ENCODE assay signal across 8 cellular contexts in genomic region chr13:82758056-82758455, GRCh38.
DNase-seq lines count a peak whose midpoint lies in the region; ATAC-seq and TF ChIP-seq lines count a peak whose summit lies in the region.

No MANE protein-coding gene starts in this region.

- H3K9me3 Mint-ChIP-seq in activated CD4-positive, alpha-beta T cell treated with anti-CD3 and anti-CD28 coated beads for 36 hours (ENCODE audit: low read depth): peaks cover 10% of the 10 kb centered on the region

- WGBS in suprapubic skin: 80% methylated on average over 1 of the region's 1 CpG

- DNase-seq in HEK293T (ENCODE audit: extremely low spot score): peak; percentile 61
- peak; percentile 64 to 75 for DNase-seq in SJSA1 (ENCODE audit: low read depth in 1 of 2, low spot score in 2 of 2)
- peak; percentile 71 for DNase-seq in iPS DF 4.7 (ENCODE audit: extremely low read depth, low spot score)
- no peak for DNase-seq in suprapubic skin (ENCODE audit: low spot score in 2 of 2)
- no peak for DNase-seq in activated T-cell treated with anti-CD3 and anti-CD28 coated beads for 4 hours
- no peak for DNase-seq in activated CD4-positive, alpha-beta T cell treated with anti-CD3 and anti-CD28 coated beads for 36 hours

- CTCF ChIA-PET in HEK293T (lab: Yijun Ruan, JAX): interaction anchor here (0.7 kb wide), 1 partner anchor 14 kb away, joined by 3 read pairs; no protein-coding TSS in a partner anchor
- CTCF ChIA-PET in activated CD4-positive, alpha-beta T cell treated with anti-CD3 and anti-CD28 coated beads for 36 hours (lab: Charles Lee): no interaction called here

- no peaks in the 10 kb centered on the region for H3K27me3 Mint-ChIP-seq in activated CD4-positive, alpha-beta T cell treated with anti-CD3 and anti-CD28 coated beads for 36 hours

- H3K4me3 Mint-ChIP-seq in activated CD4-positive, alpha-beta T cell treated with anti-CD3 and anti-CD28 coated beads for 36 hours: no peak overlapping the region

- H3K27me3 ChIP-seq in SJSA1 (replicated peaks): no peaks in the 10 kb centered on the region
- H3K27me3 ChIP-seq in suprapubic skin: no peaks in the 10 kb centered on the region

- POLR2A ChIA-PET in HEK293T (lab: Yijun Ruan, JAX): no interaction called here
- POLR2A ChIA-PET in activated CD4-positive, alpha-beta T cell treated with anti-CD3 and anti-CD28 coated beads for 36 hours (lab: Charles Lee): no interaction called here

- H3K4me3 ChIP-seq in SJSA1: no peak overlapping the region
- H3K4me3 ChIP-seq in suprapubic skin: no peak overlapping the region

- no peaks in the 10 kb centered on the region for H3K4me1 Mint-ChIP-seq in activated CD4-positive, alpha-beta T cell treated with anti-CD3 and anti-CD28 coated beads for 36 hours

- no peaks in the 10 kb centered on the region for H3K36me3 Mint-ChIP-seq in activated CD4-positive, alpha-beta T cell treated with anti-CD3 and anti-CD28 coated beads for 36 hours (ENCODE audit: low read depth)

- no peaks in the 10 kb centered on the region for H3K9me3 ChIP-seq in SJSA1 (replicated peaks)
- peaks cover 2% of the 10 kb centered on the region for H3K9me3 ChIP-seq in suprapubic skin

- no peak for ATAC-seq in GM19455 (IDR thresholded peaks at IDR 0.05; ENCODE audit: unreplicated experiment)
- no peak for ATAC-seq in activated CD4-positive, alpha-beta T cell treated with anti-CD3 and anti-CD28 coated beads for 36 hours

- TF ChIP-seq CTCF in C4-2B (conservative IDR thresholded peaks at IDR 0.05) (peak; percentile 50), suprapubic skin (IDR thresholded peaks at IDR 0.05) (no peak)

- H3K4me1 ChIP-seq in SJSA1 (replicated peaks) (peaks cover 6% of the 10 kb centered on the region), suprapubic skin (no peaks in the 10 kb centered on the region)

- TF ChIP-seq EP300 in suprapubic skin (IDR thresholded peaks at IDR 0.05): no peak

- no peak overlapping the region for H3K27ac Mint-ChIP-seq in activated CD4-positive, alpha-beta T cell treated with anti-CD3 and anti-CD28 coated beads for 36 hours

- H3K36me3 ChIP-seq in SJSA1 (no peaks in the 10 kb centered on the region), suprapubic skin (no peaks in the 10 kb centered on the region)

- no peak overlapping the region for H3K27ac ChIP-seq in C4-2B
- no peak overlapping the region for H3K27ac ChIP-seq in SJSA1
- no peak overlapping the region for H3K27ac ChIP-seq in suprapubic skin

- no peak for TF ChIP-seq POLR2A in suprapubic skin (IDR thresholded peaks at IDR 0.05)

- intact Hi-C loops in activated CD4-positive, alpha-beta T cell treated with anti-CD3 and anti-CD28 coated beads for 36 hours (cut with DNase I, micrococcal nuclease): no loop called here

TF ChIP-seq in HEK293T, 16 proteins besides CTCF, POLR2A, EP300 and RAD21:
- no peak for TF ChIP-seq HDGF (IDR thresholded peaks at IDR 0.05; ENCODE audit: borderline replicate concordance)

Comparison
In these comparisons a context has a peak if more than half of its experiments do, and no peak if none do; other contexts are left out.
1. DNase-seq: peak in HEK293T (single experiment), SJSA1 (2 of 2) and iPS DF 4.7 (single experiment); none in suprapubic skin (0 of 2), activated T-cell treated with anti-CD3 and anti-CD28 coated beads for 4 hours (single experiment) and activated CD4-positive, alpha-beta T cell treated with anti-CD3 and anti-CD28 coated beads for 36 hours (single experiment).